27 cellular contexts compared by ENCODE assay signal in genomic region chr18:50989711-50990110, GRCh38.
"Had no signal": no experiment of that assay in that cellular context is flagged by ENCODE, and none has a peak within 500 bp of the region (broad histone marks: within the 10 kb centered on the region; RNA-seq: fewer than 3 reads in every experiment).

No MANE protein-coding gene starts in this region.

- H3K9me3 ChIP-seq: ovary, prostate gland, right lobe of liver, sigmoid colon, stomach, thoracic aorta, thyroid gland, tibial nerve, upper lobe of left lung, vagina had no signal

- H3K27me3 ChIP-seq: neural progenitor cell, ovary, right lobe of liver, sigmoid colon, stomach, thyroid gland, tibial nerve, upper lobe of left lung, vagina had no signal

- H3K4me1 ChIP-seq: right lobe of liver had no signal

- H3K9ac ChIP-seq: neural progenitor cell, parathyroid adenoma had no signal

- H3K36me3 ChIP-seq: neural progenitor cell, ovary, prostate gland, thoracic aorta, vagina had no signal

- FAIRE-seq: small intestine, urothelium cell line had no signal

- H3K4me3 ChIP-seq: neural progenitor cell, ovary, prostate gland, right lobe of liver, sigmoid colon, stomach, thoracic aorta, thyroid gland, tibial nerve, upper lobe of left lung, vagina had no signal

- H3K27ac ChIP-seq: neural progenitor cell, ovary, parathyroid adenoma, prostate gland, right lobe of liver, sigmoid colon, stomach, thoracic aorta, thyroid gland, tibial nerve, upper lobe of left lung, vagina had no signal

- ATAC-seq: naive thymus-derived CD4-positive, alpha-beta T cell; natural killer cell; right cardiac atrium; right lobe of liver; stimulated activated effector memory CD8-positive, alpha-beta T cell treated with anti-CD3 and anti-CD28 coated beads, Interleukin-12 subunit alpha, Interleukin-12 subunit beta, amount 100 ng/mL, for 72 hours; stimulated activated naive B cell treated with anti-CD40 and anti-IgM and Interleukin-4, amounts not matched to agents 10 μg/mL and 1 μg/mL and 100 μg/mL, for 72 hours had no signal

- DNase-seq: naive thymus-derived CD4-positive, alpha-beta T cell; natural killer cell; occipital lobe; ovary; posterior cingulate gyrus; right cardiac atrium; right lobe of liver; sigmoid colon; small intestine; stimulated activated CD4-positive, alpha-beta T cell treated with anti-CD3 and anti-CD28 coated beads, Interleukin-15, amount 100 ng/mL, for 24 hours; stimulated activated CD4-positive, alpha-beta T cell treated with anti-CD3 and anti-CD28 coated beads, Interleukin-2, amount 100 ng/mL, for 24 hours; stimulated activated CD4-positive, alpha-beta T cell treated with anti-CD3 and anti-CD28 coated beads, Interleukin-2, amount 100 ng/mL, for 48 hours; stimulated activated CD4-positive, alpha-beta T cell treated with anti-CD3 and anti-CD28 coated beads, Interleukin-4, amount 100 ng/mL, for 24 hours; stimulated activated naive B cell treated with anti-CD40 and anti-IgM and Interleukin-4, amounts not matched to agents 10 μg/mL and 1 μg/mL and 100 μg/mL, for 72 hours; stimulated activated naive CD4-positive, alpha-beta T cell treated with Interleukin-2 at 50 U/mL for 16 hours; stomach; thyroid gland; trophoblast cell; upper lobe of left lung had no signal
